Comparison of ENCODE assay signal across 16 cellular contexts in genomic region chr15:93359780-93360161, GRCh38.
"Had no signal": no experiment of that assay in that cellular context is flagged by ENCODE, and none has a peak within 500 bp of the region (broad histone marks: within the 10 kb centered on the region; RNA-seq: fewer than 3 reads in every experiment).

No MANE protein-coding gene starts in this region.

- H3K27ac Mint-ChIP-seq: activated CD4-positive, alpha-beta memory T cell treated with anti-CD3 and anti-CD28 coated beads, Interleukin-2, amount 10 ng/mL, durations not matched to agents 7 days and 5 days; activated naive CD8-positive, alpha-beta T cell treated with anti-CD3 and anti-CD28 coated beads for 36 hours; activated T-cell treated with anti-CD3 and anti-CD28 coated beads, Interleukin-2, amount 50 U/mL, for 72 hours; naive B cell had no signal

- ATAC-seq: activated T-cell treated with anti-CD3 and anti-CD28 coated beads, Interleukin-2, amount 50 U/mL, for 72 hours; heart right ventricle; left ventricle myocardium superior had no signal

- DNase-seq: activated CD4-positive, alpha-beta memory T cell treated with anti-CD3 and anti-CD28 coated beads, Interleukin-2, amount 10 ng/mL, durations not matched to agents 7 days and 5 days; activated CD4-positive, CD25-positive, alpha-beta regulatory T cell treated with anti-CD3 and anti-CD28 coated beads, Interleukin-2, amount 50 U/mL, for 72 hours; activated CD8-positive, alpha-beta memory T cell treated with anti-CD3 and anti-CD28 coated beads, Interleukin-2, amount 50 U/mL, for 4 hours; activated gamma-delta T cell treated with Interleukin-2 at 50 U/mL for 16 hours; activated naive CD8-positive, alpha-beta T cell treated with anti-CD3 and anti-CD28 coated beads for 36 hours; activated T-cell treated with anti-CD3 and anti-CD28 coated beads, Interleukin-2, amount 50 U/mL, for 72 hours; anterior cingulate cortex; heart right ventricle; left ventricle myocardium superior; mesendoderm; naive B cell; psoas muscle; stimulated activated CD4-positive, alpha-beta T cell treated with anti-CD3 and anti-CD28 coated beads, Interleukin-4, amount 100 ng/mL, for 4 hours; stomach; T-helper 2 cell had no signal

- H3K9me3 Mint-ChIP-seq: activated CD4-positive, alpha-beta memory T cell treated with anti-CD3 and anti-CD28 coated beads, Interleukin-2, amount 10 ng/mL, durations not matched to agents 7 days and 5 days; activated naive CD8-positive, alpha-beta T cell treated with anti-CD3 and anti-CD28 coated beads for 36 hours had no signal

- H3K9me3 ChIP-seq: psoas muscle, stomach had no signal

- H3K4me1 ChIP-seq: heart right ventricle, psoas muscle had no signal

- H3K27me3 Mint-ChIP-seq: activated naive CD8-positive, alpha-beta T cell treated with anti-CD3 and anti-CD28 coated beads for 36 hours; naive B cell had no signal

- H3K36me3 ChIP-seq: cardiac muscle cell, heart right ventricle, stomach had no signal

- H3K4me1 Mint-ChIP-seq: activated CD4-positive, alpha-beta memory T cell treated with anti-CD3 and anti-CD28 coated beads, Interleukin-2, amount 10 ng/mL, durations not matched to agents 7 days and 5 days; activated naive CD8-positive, alpha-beta T cell treated with anti-CD3 and anti-CD28 coated beads for 36 hours; naive B cell had no signal

- H3K36me3 Mint-ChIP-seq: activated naive CD8-positive, alpha-beta T cell treated with anti-CD3 and anti-CD28 coated beads for 36 hours; naive B cell had no signal

- H3K4me3 ChIP-seq: cardiac muscle cell, heart right ventricle, psoas muscle, stomach had no signal

- H3K4me3 Mint-ChIP-seq: activated CD4-positive, alpha-beta memory T cell treated with anti-CD3 and anti-CD28 coated beads, Interleukin-2, amount 10 ng/mL, durations not matched to agents 7 days and 5 days; activated naive CD8-positive, alpha-beta T cell treated with anti-CD3 and anti-CD28 coated beads for 36 hours; activated T-cell treated with anti-CD3 and anti-CD28 coated beads, Interleukin-2, amount 50 U/mL, for 72 hours; naive B cell had no signal

- H3K27me3 ChIP-seq: stomach had no signal

- H3K27ac ChIP-seq: cardiac muscle cell, heart right ventricle, psoas muscle, stomach had no signal
